In genomic region chr7:44959433-44959951, GRCh38 we compare ENCODE assay signal across 1 cellular context.
A peak's percentile ranks its signal among the peaks of the same experiment; 100 is the strongest.
TF ChIP-seq lines count a peak whose summit lies in the region.

No MANE protein-coding gene starts in this region.

TF ChIP-seq in K562, 482 proteins besides CTCF, POLR2A, EP300 and RAD21 (continued from another document and continues in another):
- TF ChIP-seq ZNF57 (CRISPR knock-in tag; IDR thresholded peaks at IDR 0.05) (no peak), ATF3 (IDR thresholded peaks at IDR 0.05) (peak; percentile 94), ATF3 (CRISPR knock-in tag; conservative IDR thresholded peaks at IDR 0.05) (peak; percentile 92), NFXL1 (CRISPR knock-in tag; IDR thresholded peaks at IDR 0.05) (no peak), PRMT5 (CRISPR knock-in tag; IDR thresholded peaks at IDR 0.05) (no peak), ZNF655 (CRISPR knock-in tag; IDR thresholded peaks at IDR 0.05) (no peak), ZNF253 (CRISPR knock-in tag; conservative IDR thresholded peaks at IDR 0.05) (no peak), GABPB2 (CRISPR knock-in tag; conservative IDR thresholded peaks at IDR 0.05) (no peak), ZNF239 (CRISPR knock-in tag; IDR thresholded peaks at IDR 0.05) (no peak), ETV5 (CRISPR knock-in tag; IDR thresholded peaks at IDR 0.05; ENCODE audit: low read depth) (no peak), RNF2 (IDR thresholded peaks at IDR 0.05) (no peak), MECOM (CRISPR knock-in tag; IDR thresholded peaks at IDR 0.05) (no peak), SIX5 (IDR thresholded peaks at IDR 0.05; ENCODE audit: borderline replicate concordance in 1 of 2, insufficient read depth in 1 of 2, low read depth in 1 of 2, low read length in 2 of 2) (no peak), FOXA1 (IDR thresholded peaks at IDR 0.05; ENCODE audit: borderline replicate concordance) (no peak), ZNF609 (CRISPR knock-in tag; IDR thresholded peaks at IDR 0.05; ENCODE audit: borderline replicate concordance) (no peak), ZNF3 (CRISPR knock-in tag; IDR thresholded peaks at IDR 0.05) (no peak), ZNF780A (CRISPR knock-in tag; IDR thresholded peaks at IDR 0.05) (no peak), E2F6 (IDR thresholded peaks at IDR 0.05; ENCODE audit: borderline replicate concordance in 1 of 2, extremely low read depth in 1 of 2, insufficient read depth in 1 of 2, insufficient read length in 1 of 2, low read depth in 1 of 2, low read length in 1 of 2, poor library complexity in 1 of 2, severe bottlenecking in 1 of 2) (peak; percentile 67 to 83), NONO (IDR thresholded peaks at IDR 0.05; ENCODE audit: low read depth in 2 of 2, low read length in 1 of 2) (no peak), HOMEZ (CRISPR knock-in tag; IDR thresholded peaks at IDR 0.05) (no peak), MTA1 (IDR thresholded peaks at IDR 0.05; ENCODE audit: borderline replicate concordance) (0 out of 2 replicates have a peak, but pooled peaks have one; percentile 19), SAP30 (IDR thresholded peaks at IDR 0.05; ENCODE audit: borderline replicate concordance, insufficient read depth, low read depth, low read length, poor library complexity, severe bottlenecking) (no peak), ZBTB40 (IDR thresholded peaks at IDR 0.05) (no peak), ZBTB40 (CRISPR knock-in tag; IDR thresholded peaks at IDR 0.05) (no peak), ZNF449 (CRISPR knock-in tag; IDR thresholded peaks at IDR 0.05) (no peak), SNIP1 (IDR thresholded peaks at IDR 0.05; ENCODE audit: low read depth) (no peak), RNF219 (CRISPR knock-in tag; IDR thresholded peaks at IDR 0.05) (no peak), PPARD (CRISPR knock-in tag; IDR thresholded peaks at IDR 0.05) (no peak), TRIM24 (IDR thresholded peaks at IDR 0.05) (no peak), LARP7 (IDR thresholded peaks at IDR 0.05) (no peak), SMAD3 (CRISPR knock-in tag; conservative IDR thresholded peaks at IDR 0.05) (no peak), CBX1 (IDR thresholded peaks at IDR 0.05; ENCODE audit: low read depth) (no peak), CBFA2T3 (IDR thresholded peaks at IDR 0.05) (no peak), CTBP1 (IDR thresholded peaks at IDR 0.05; ENCODE audit: borderline replicate concordance) (peak; percentile 44; the same call in 1 of the 2 replicates), CHCHD3 (CRISPR knock-in tag; IDR thresholded peaks at IDR 0.05) (no peak), ZNF324 (CRISPR knock-in tag; IDR thresholded peaks at IDR 0.05) (no peak), ZNF507 (tag; conservative IDR thresholded peaks at IDR 0.05) (no peak)
